1 cellular context compared by ENCODE assay signal in the genomic region with DNA sequence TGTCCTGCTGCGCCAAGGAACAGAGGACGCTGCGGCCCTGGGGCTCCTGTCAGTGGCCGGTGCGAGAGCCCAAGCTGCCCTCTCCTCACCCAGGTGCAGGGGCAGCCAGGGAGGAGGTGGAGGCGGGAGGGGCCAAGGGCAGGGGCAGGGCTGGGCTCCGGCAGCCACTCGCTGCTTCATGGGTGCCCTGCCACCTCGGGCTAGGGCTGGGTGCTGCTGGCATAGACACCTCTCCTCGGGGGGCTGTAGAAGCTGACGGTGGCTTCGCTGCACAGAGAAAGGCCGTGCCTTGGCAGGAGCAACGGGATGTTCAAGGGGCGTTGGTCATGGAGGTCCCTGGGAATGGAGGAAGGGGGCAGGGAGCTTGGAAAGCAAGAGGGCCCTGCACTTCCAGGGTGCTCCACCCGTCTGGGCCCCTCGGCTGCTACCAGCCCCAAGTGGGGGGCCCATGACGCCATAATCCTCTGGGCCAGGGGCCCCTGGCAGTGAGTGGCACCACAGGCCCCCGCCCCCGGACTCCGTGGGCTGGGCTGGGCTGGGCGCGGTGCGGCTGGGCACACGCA.
TF ChIP-seq lines count a peak whose summit lies in the region.

No MANE protein-coding gene starts in this region.

TF ChIP-seq in WTC11, 78 proteins besides CTCF, POLR2A, EP300 and RAD21 (continued from another document):
- TF ChIP-seq ZNF219 (CRISPR knock-in tag; IDR thresholded peaks at IDR 0.05; ENCODE audit: borderline replicate concordance) (no peak), ZNF512 (CRISPR knock-in tag; IDR thresholded peaks at IDR 0.05; ENCODE audit: borderline replicate concordance) (no peak), TCF7 (CRISPR knock-in tag; IDR thresholded peaks at IDR 0.05; ENCODE audit: low read depth) (no peak), ARID4B (CRISPR knock-in tag; IDR thresholded peaks at IDR 0.05; ENCODE audit: borderline replicate concordance) (no peak), STAT6 (CRISPR knock-in tag; conservative IDR thresholded peaks at IDR 0.05; ENCODE audit: low read depth) (no peak), SMAD4 (CRISPR knock-in tag; IDR thresholded peaks at IDR 0.05) (no peak), IRF2 (CRISPR knock-in tag; IDR thresholded peaks at IDR 0.05; ENCODE audit: borderline replicate concordance, low read depth) (no peak), MXD4 (CRISPR knock-in tag; IDR thresholded peaks at IDR 0.05; ENCODE audit: borderline replicate concordance) (no peak), ZNF121 (CRISPR knock-in tag; IDR thresholded peaks at IDR 0.05) (no peak), ZNF671 (CRISPR knock-in tag; IDR thresholded peaks at IDR 0.05) (no peak), PREB (CRISPR knock-in tag; IDR thresholded peaks at IDR 0.05; ENCODE audit: borderline replicate concordance) (no peak), TEAD1 (CRISPR knock-in tag; IDR thresholded peaks at IDR 0.05) (no peak), ZMAT4 (CRISPR knock-in tag; IDR thresholded peaks at IDR 0.05) (no peak)
- TF ChIP-seq, protein P1, sequence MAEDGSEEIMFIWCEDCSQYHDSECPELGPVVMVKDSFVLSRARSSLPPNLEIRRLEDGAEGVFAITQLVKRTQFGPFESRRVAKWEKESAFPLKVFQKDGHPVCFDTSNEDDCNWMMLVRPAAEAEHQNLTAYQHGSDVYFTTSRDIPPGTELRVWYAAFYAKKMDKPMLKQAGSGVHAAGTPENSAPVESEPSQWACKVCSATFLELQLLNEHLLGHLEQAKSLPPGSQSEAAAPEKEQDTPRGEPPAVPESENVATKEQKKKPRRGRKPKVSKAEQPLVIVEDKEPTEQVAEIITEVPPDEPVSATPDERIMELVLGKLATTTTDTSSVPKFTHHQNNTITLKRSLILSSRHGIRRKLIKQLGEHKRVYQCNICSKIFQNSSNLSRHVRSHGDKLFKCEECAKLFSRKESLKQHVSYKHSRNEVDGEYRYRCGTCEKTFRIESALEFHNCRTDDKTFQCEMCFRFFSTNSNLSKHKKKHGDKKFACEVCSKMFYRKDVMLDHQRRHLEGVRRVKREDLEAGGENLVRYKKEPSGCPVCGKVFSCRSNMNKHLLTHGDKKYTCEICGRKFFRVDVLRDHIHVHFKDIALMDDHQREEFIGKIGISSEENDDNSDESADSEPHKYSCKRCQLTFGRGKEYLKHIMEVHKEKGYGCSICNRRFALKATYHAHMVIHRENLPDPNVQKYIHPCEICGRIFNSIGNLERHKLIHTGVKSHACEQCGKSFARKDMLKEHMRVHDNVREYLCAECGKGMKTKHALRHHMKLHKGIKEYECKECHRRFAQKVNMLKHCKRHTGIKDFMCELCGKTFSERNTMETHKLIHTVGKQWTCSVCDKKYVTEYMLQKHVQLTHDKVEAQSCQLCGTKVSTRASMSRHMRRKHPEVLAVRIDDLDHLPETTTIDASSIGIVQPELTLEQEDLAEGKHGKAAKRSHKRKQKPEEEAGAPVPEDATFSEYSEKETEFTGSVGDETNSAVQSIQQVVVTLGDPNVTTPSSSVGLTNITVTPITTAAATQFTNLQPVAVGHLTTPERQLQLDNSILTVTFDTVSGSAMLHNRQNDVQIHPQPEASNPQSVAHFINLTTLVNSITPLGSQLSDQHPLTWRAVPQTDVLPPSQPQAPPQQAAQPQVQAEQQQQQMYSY (CRISPR knock-in tag; IDR thresholded peaks at IDR 0.05), result no peak
- TF ChIP-seq, protein P2, sequence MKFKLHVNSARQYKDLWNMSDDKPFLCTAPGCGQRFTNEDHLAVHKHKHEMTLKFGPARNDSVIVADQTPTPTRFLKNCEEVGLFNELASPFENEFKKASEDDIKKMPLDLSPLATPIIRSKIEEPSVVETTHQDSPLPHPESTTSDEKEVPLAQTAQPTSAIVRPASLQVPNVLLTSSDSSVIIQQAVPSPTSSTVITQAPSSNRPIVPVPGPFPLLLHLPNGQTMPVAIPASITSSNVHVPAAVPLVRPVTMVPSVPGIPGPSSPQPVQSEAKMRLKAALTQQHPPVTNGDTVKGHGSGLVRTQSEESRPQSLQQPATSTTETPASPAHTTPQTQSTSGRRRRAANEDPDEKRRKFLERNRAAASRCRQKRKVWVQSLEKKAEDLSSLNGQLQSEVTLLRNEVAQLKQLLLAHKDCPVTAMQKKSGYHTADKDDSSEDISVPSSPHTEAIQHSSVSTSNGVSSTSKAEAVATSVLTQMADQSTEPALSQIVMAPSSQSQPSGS (CRISPR knock-in tag; IDR thresholded peaks at IDR 0.05; ENCODE audit: borderline replicate concordance, low read depth), result no peak
TF ChIP-seq in WTC11: peak in this region for 0.
